ENCODE assay signal across 13 cellular contexts in genomic region chr16:76583466-76583865, GRCh38.
DNase-seq lines count a peak whose midpoint lies in the region; ATAC-seq and TF ChIP-seq lines count a peak whose summit lies in the region.
"Had no signal": no experiment of that assay in that cellular context is flagged by ENCODE, and none has a peak within 500 bp of the region (broad histone marks: within the 10 kb centered on the region; RNA-seq: fewer than 3 reads in every experiment).

No MANE protein-coding gene starts in this region.

- no peaks in the 10 kb centered on the region for H3K27me3 ChIP-seq in mesenchymal stem cell (ENCODE audit: control insufficient read depth in 1 of 2, insufficient read depth in 1 of 2, low read length in 2 of 2)

- H2AFZ ChIP-seq in mesenchymal stem cell (ENCODE audit: low read depth, low read length): no peak overlapping the region
- H2AFZ ChIP-seq: PC-9 had no signal

- H3K9ac ChIP-seq in mesenchymal stem cell (ENCODE audit: low read length): no peak overlapping the region

- H4K8ac ChIP-seq in mesenchymal stem cell (ENCODE audit: low read length): no peak overlapping the region

- no peak overlapping the region for H4K91ac ChIP-seq in mesenchymal stem cell (ENCODE audit: low read length)

- TF ChIP-seq CTCF in astrocyte of the cerebellum (IDR thresholded peaks at IDR 0.05; ENCODE audit: low read depth, low read length, missing control alignments): no peak

- no peaks in the 10 kb centered on the region for H3K79me1 ChIP-seq in mesenchymal stem cell (replicated peaks; ENCODE audit: low read length, poor library complexity, severe bottlenecking)

- in situ Hi-C loops in astrocyte of the cerebellum (cut with HindIII; ENCODE audit: low sequenced_read_pairs): no loop called here

- H3K4me2 ChIP-seq in mesenchymal stem cell (ENCODE audit: low read length, poor library complexity, severe bottlenecking): no peak overlapping the region
- H3K4me2 ChIP-seq: PC-9 had no signal

- H3K4me1 Mint-ChIP-seq in activated naive CD4-positive, alpha-beta T cell treated with anti-CD3 and anti-CD28 coated beads, Interleukin-2, amount 10 ng/mL, durations not matched to agents 7 days and 5 days: no peaks in the 10 kb centered on the region
- H3K4me1 Mint-ChIP-seq: CD8-positive, alpha-beta memory T cell had no signal

- DNase-seq in LHCN-M2 (ENCODE audit: low read depth) (peak; percentile 1), NCI-H2171 treated with DMSO at 0.1 percent for 48 hours (lab: John Stamatoyannopoulos, UW) (peak; percentile 97), astrocyte of the cerebellum (ENCODE audit: low read depth) (peak; percentile 4), midbrain (lab: John Stamatoyannopoulos, UW) (peak; percentile 41), mesenchymal stem cell (no peak)
- no peak for DNase-seq in stimulated activated CD4-positive, alpha-beta T cell treated with anti-CD3 and anti-CD28 coated beads, Interleukin-4, amount 100 ng/mL, for 24 hours
- DNase-seq in activated naive CD4-positive, alpha-beta T cell treated with anti-CD3 and anti-CD28 coated beads, Interleukin-2, amount 10 ng/mL, durations not matched to agents 7 days and 5 days: no peak
- DNase-seq: CD8-positive, alpha-beta memory T cell; PC-9; stimulated activated CD8-positive, alpha-beta memory T cell treated with anti-CD3 and anti-CD28 coated beads, Interleukin-4, amount 100 ng/mL, for 48 hours had no signal

- H2BK15ac ChIP-seq in mesenchymal stem cell (ENCODE audit: low read depth, poor library complexity, severe bottlenecking): no peak overlapping the region

- no peak overlapping the region for H3K18ac ChIP-seq in mesenchymal stem cell (ENCODE audit: low read depth in 1 of 2, low read length in 2 of 2)

- H3K36me3 Mint-ChIP-seq in activated naive CD4-positive, alpha-beta T cell treated with anti-CD3 and anti-CD28 coated beads, Interleukin-2, amount 10 ng/mL, durations not matched to agents 7 days and 5 days: no peaks in the 10 kb centered on the region
- H3K36me3 Mint-ChIP-seq: CD8-positive, alpha-beta memory T cell had no signal

- H3K27ac ChIP-seq in mesenchymal stem cell (ENCODE audit: low read length, poor library complexity, severe bottlenecking): no peak overlapping the region
- H3K27ac ChIP-seq: PC-9 had no signal

- no peak overlapping the region for H3K4me3 Mint-ChIP-seq in activated naive CD4-positive, alpha-beta T cell treated with anti-CD3 and anti-CD28 coated beads, Interleukin-2, amount 10 ng/mL, durations not matched to agents 7 days and 5 days
- H3K4me3 Mint-ChIP-seq: activated T-helper 1 cell treated with anti-CD3 and anti-CD28 coated beads, Interleukin-12 subunit alpha, Interleukin-12 subunit beta, Interleukin-2, Interleukin-4 antibody, amounts not matched to agents 30 ng/mL and 10 ng/mL and 1 ng/mL, durations not matched to agents 14 hours and 24 hours and 36 hours; CD8-positive, alpha-beta memory T cell; dendritic cell treated with granulocyte-macrophage colony-stimulating factor and Interleukin-4, amounts not matched to agents 40 ng/mL and 50 ng/mL, for 4 days had no signal

- WGBS in mesenchymal stem cell: 91% methylated on average over 4 of the region's 6 CpGs

- no peak overlapping the region for H3K23ac ChIP-seq in mesenchymal stem cell (ENCODE audit: low read length in 2 of 2)

- no peak overlapping the region for H2BK5ac ChIP-seq in mesenchymal stem cell (ENCODE audit: low read depth, low read length, poor library complexity, severe bottlenecking)

- H3K27ac Mint-ChIP-seq in activated naive CD4-positive, alpha-beta T cell treated with anti-CD3 and anti-CD28 coated beads, Interleukin-2, amount 10 ng/mL, durations not matched to agents 7 days and 5 days: no peak overlapping the region
- H3K27ac Mint-ChIP-seq: activated T-helper 1 cell treated with anti-CD3 and anti-CD28 coated beads, Interleukin-12 subunit alpha, Interleukin-12 subunit beta, Interleukin-2, Interleukin-4 antibody, amounts not matched to agents 30 ng/mL and 10 ng/mL and 1 ng/mL, durations not matched to agents 14 hours and 24 hours and 36 hours; CD8-positive, alpha-beta memory T cell; dendritic cell treated with granulocyte-macrophage colony-stimulating factor and Interleukin-4, amounts not matched to agents 40 ng/mL and 50 ng/mL, for 4 days had no signal

- CTCF ChIA-PET in activated naive CD4-positive, alpha-beta T cell treated with anti-CD3 and anti-CD28 coated beads, Interleukin-2, amount 10 ng/mL, durations not matched to agents 7 days and 5 days (lab: Charles Lee): no interaction called here

- ATAC-seq in GM19467 (IDR thresholded peaks at IDR 0.05; ENCODE audit: unreplicated experiment): no peak

- H3K9me3 Mint-ChIP-seq in activated naive CD4-positive, alpha-beta T cell treated with anti-CD3 and anti-CD28 coated beads, Interleukin-2, amount 10 ng/mL, durations not matched to agents 7 days and 5 days: peaks cover 3% of the 10 kb centered on the region
- H3K9me3 Mint-ChIP-seq: activated T-helper 1 cell treated with anti-CD3 and anti-CD28 coated beads, Interleukin-12 subunit alpha, Interleukin-12 subunit beta, Interleukin-2, Interleukin-4 antibody, amounts not matched to agents 30 ng/mL and 10 ng/mL and 1 ng/mL, durations not matched to agents 14 hours and 24 hours and 36 hours; dendritic cell treated with granulocyte-macrophage colony-stimulating factor and Interleukin-4, amounts not matched to agents 40 ng/mL and 50 ng/mL, for 4 days had no signal

- no peak overlapping the region for H3K14ac ChIP-seq in mesenchymal stem cell (ENCODE audit: low read length in 2 of 2)

- H3K36me3 ChIP-seq in mesenchymal stem cell (ENCODE audit: control insufficient read depth in 1 of 2, insufficient read depth in 2 of 2, low read depth in 1 of 2, low read length in 2 of 2): no peaks in the 10 kb centered on the region

- H3K4me3 ChIP-seq in astrocyte of the cerebellum (ENCODE audit: low read depth, low read length) (no peak overlapping the region), mesenchymal stem cell (ENCODE audit: insufficient read depth in 1 of 2, low read depth in 1 of 2, low read length in 2 of 2) (peak overlapping the region in 1 of 2 experiments; percentile 5)
- H3K4me3 ChIP-seq: PC-9 had no signal

- no peaks in the 10 kb centered on the region for H3K4me1 ChIP-seq in mesenchymal stem cell (ENCODE audit: control insufficient read depth, insufficient read depth, low read depth, low read length)

- no peak overlapping the region for H3K4ac ChIP-seq in mesenchymal stem cell (ENCODE audit: low read depth in 1 of 2, low read length in 2 of 2)

- H3K27me3 Mint-ChIP-seq in activated naive CD4-positive, alpha-beta T cell treated with anti-CD3 and anti-CD28 coated beads, Interleukin-2, amount 10 ng/mL, durations not matched to agents 7 days and 5 days: no peaks in the 10 kb centered on the region
- H3K27me3 Mint-ChIP-seq: CD8-positive, alpha-beta memory T cell; dendritic cell treated with granulocyte-macrophage colony-stimulating factor and Interleukin-4, amounts not matched to agents 40 ng/mL and 50 ng/mL, for 4 days had no signal

- no peak overlapping the region for H2AK5ac ChIP-seq in mesenchymal stem cell (ENCODE audit: low read length, severe bottlenecking)

- no peak overlapping the region for H2BK120ac ChIP-seq in mesenchymal stem cell (ENCODE audit: low read depth, low read length)

- H2BK12ac ChIP-seq in mesenchymal stem cell (ENCODE audit: low read length in 2 of 2): no peak overlapping the region

- H3K9me3 ChIP-seq in mesenchymal stem cell (ENCODE audit: control insufficient read depth, low read length): no peaks in the 10 kb centered on the region

Comparison
In these comparisons a context has a peak if more than half of its experiments do, and no peak if none do; other contexts are left out.
1. DNase-seq: peak in LHCN-M2 (single experiment), NCI-H2171 treated with DMSO at 0.1 percent for 48 hours (single experiment), astrocyte of the cerebellum (single experiment) and midbrain (single experiment); none in stimulated activated CD4-positive, alpha-beta T cell treated with anti-CD3 and anti-CD28 coated beads, Interleukin-4, amount 100 ng/mL, for 24 hours (single experiment), activated naive CD4-positive, alpha-beta T cell treated with anti-CD3 and anti-CD28 coated beads, Interleukin-2, amount 10 ng/mL, durations not matched to agents 7 days and 5 days (single experiment) and mesenchymal stem cell (single experiment).